8 cellular contexts compared by ENCODE assay signal in genomic region chr2:119679526-119679837, GRCh38. TPM values are rescaled to one million over a fixed set of nuclear protein-coding genes. Genes with fewer than 3 reads are reported as not detected.
DNase-seq lines count a peak whose midpoint lies in the region; ATAC-seq and TF ChIP-seq lines count a peak whose summit lies in the region.

No MANE protein-coding gene starts in this region.

- peaks cover 2 to 5% of the 10 kb centered on the region in 2 donors for H3K36me3 Mint-ChIP-seq in activated T-cell treated with anti-CD3 and anti-CD28 coated beads, Interleukin-2, amount 50 U/mL, for 72 hours (ENCODE audit: insufficient read depth in 2 of 2)
- peaks cover 2% of the 10 kb centered on the region for H3K36me3 Mint-ChIP-seq in activated naive CD8-positive, alpha-beta T cell treated with anti-CD3 and anti-CD28 coated beads, Interleukin-2, amount 10 ng/mL, durations not matched to agents 7 days and 5 days

- peaks cover 54% of the 10 kb centered on the region for H3K4me1 Mint-ChIP-seq in activated T-cell treated with anti-CD3 and anti-CD28 coated beads, Interleukin-2, amount 50 U/mL, for 72 hours (ENCODE audit: low read depth)
- peaks cover 18% of the 10 kb centered on the region for H3K4me1 Mint-ChIP-seq in activated naive CD8-positive, alpha-beta T cell treated with anti-CD3 and anti-CD28 coated beads, Interleukin-2, amount 10 ng/mL, durations not matched to agents 7 days and 5 days

- TF ChIP-seq EP300 in tibial nerve (IDR thresholded peaks at IDR 0.05), result no peak

- TF ChIP-seq CTCF in liver (IDR thresholded peaks at IDR 0.05; ENCODE audit: low read depth, low read length, missing input control) (no peak), tibial nerve (IDR thresholded peaks at IDR 0.05) (no peak)

- H3K27ac ChIP-seq in liver (ENCODE audit: low read depth in 1 of 2, low read length in 2 of 2) (peak overlapping the region; percentile 75 to 88), tibial nerve (peak overlapping the region in 2 of 4 donors; percentile 77 to 82)

- peak overlapping the region; percentile 93 to 97 for H3K4me3 Mint-ChIP-seq in activated T-cell treated with anti-CD3 and anti-CD28 coated beads, Interleukin-2, amount 50 U/mL, for 72 hours
- H3K4me3 Mint-ChIP-seq in activated naive CD8-positive, alpha-beta T cell treated with anti-CD3 and anti-CD28 coated beads, Interleukin-2, amount 10 ng/mL, durations not matched to agents 7 days and 5 days, result peak overlapping the region; percentile 87

- H3K27me3 Mint-ChIP-seq in activated T-cell treated with anti-CD3 and anti-CD28 coated beads, Interleukin-2, amount 50 U/mL, for 72 hours (ENCODE audit: low read depth), result no peaks in the 10 kb centered on the region
- peaks cover 4% of the 10 kb centered on the region for H3K27me3 Mint-ChIP-seq in activated naive CD8-positive, alpha-beta T cell treated with anti-CD3 and anti-CD28 coated beads, Interleukin-2, amount 10 ng/mL, durations not matched to agents 7 days and 5 days

- H3K9me3 Mint-ChIP-seq in activated T-cell treated with anti-CD3 and anti-CD28 coated beads, Interleukin-2, amount 50 U/mL, for 72 hours, result no peaks in the 10 kb centered on the region
- no peaks in the 10 kb centered on the region for H3K9me3 Mint-ChIP-seq in activated naive CD8-positive, alpha-beta T cell treated with anti-CD3 and anti-CD28 coated beads, Interleukin-2, amount 10 ng/mL, durations not matched to agents 7 days and 5 days

- H3K9ac ChIP-seq in liver (ENCODE audit: low read depth in 1 of 2, low read length in 2 of 2), result peak overlapping the region; percentile 68 to 73

- 2% methylated on average over 9 of the region's 9 CpGs for WGBS in liver
- WGBS in tibial nerve, 2 donors, result 5 to 8% methylated on average over 9 of the region's 9 CpGs

- H3K27ac Mint-ChIP-seq in activated T-cell treated with anti-CD3 and anti-CD28 coated beads, Interleukin-2, amount 50 U/mL, for 72 hours, result peak overlapping the region; percentile 86
- peak overlapping the region; percentile 77 for H3K27ac Mint-ChIP-seq in activated naive CD8-positive, alpha-beta T cell treated with anti-CD3 and anti-CD28 coated beads, Interleukin-2, amount 10 ng/mL, durations not matched to agents 7 days and 5 days

- no peak for TF ChIP-seq RAD21 in liver (IDR thresholded peaks at IDR 0.05)

- POLR2A ChIA-PET in activated naive CD8-positive, alpha-beta T cell treated with anti-CD3 and anti-CD28 coated beads, Interleukin-2, amount 10 ng/mL, durations not matched to agents 7 days and 5 days (lab: Charles Lee), result interaction anchor here (0.7 to 1.9 kb wide), 6 partner anchors 12 to 497 kb away, joined by 3 to 15 read pairs (median 3); no protein-coding TSS in a partner anchor

- H3K4me1 ChIP-seq in liver (ENCODE audit: control insufficient read depth in 4 of 4, insufficient read depth in 4 of 4, low read length in 3 of 4) (peaks cover 3 to 27% (median 10%) of the 10 kb centered on the region in 4 donors), tibial nerve (peaks cover 0 to 37% (median 4%) of the 10 kb centered on the region in 4 donors)

- peaks cover 3 to 6% (median 4%) of the 10 kb centered on the region in 4 donors for H3K36me3 ChIP-seq in liver (ENCODE audit: control insufficient read depth in 4 of 4, insufficient read depth in 3 of 4, low read depth in 1 of 4, low read length in 3 of 4)
- peaks cover 0 to 15% (median 0%) of the 10 kb centered on the region in 3 donors for H3K36me3 ChIP-seq in tibial nerve

- no peaks in the 10 kb centered on the region for H3K27me3 ChIP-seq in liver (ENCODE audit: control insufficient read depth in 4 of 4, insufficient read depth in 4 of 4, low read length in 3 of 4)
- H3K27me3 ChIP-seq in tibial nerve, result no peaks in the 10 kb centered on the region

- DNase-seq in activated T-cell treated with anti-CD3 and anti-CD28 coated beads, Interleukin-2, amount 50 U/mL, for 72 hours, result no peak
- no peak for DNase-seq in activated T-cell treated with anti-CD3 and anti-CD28 coated beads, Interleukin-2, amount 50 U/mL, for 48 hours
- no peak for DNase-seq in activated naive CD8-positive, alpha-beta T cell treated with anti-CD3 and anti-CD28 coated beads, Interleukin-2, amount 10 ng/mL, durations not matched to agents 7 days and 5 days
- DNase-seq in tibial nerve (ENCODE audit: low spot score in 2 of 2) (no peak), COLO829 (ENCODE audit: low spot score) (no peak), inferior parietal cortex (ENCODE audit: extremely low spot score) (no peak), DMS153 treated with DMSO at 0.1 percent for 48 hours (lab: John Stamatoyannopoulos, UW; ENCODE audit: unreplicated experiment) (no peak)

- TF ChIP-seq POLR2A in tibial nerve (IDR thresholded peaks at IDR 0.05), result no peak

- no peak for ATAC-seq in activated T-cell treated with anti-CD3 and anti-CD28 coated beads, Interleukin-2, amount 50 U/mL, for 72 hours (replicated peaks in 1 of 2)
- ATAC-seq in activated naive CD8-positive, alpha-beta T cell treated with anti-CD3 and anti-CD28 coated beads, Interleukin-2, amount 10 ng/mL, durations not matched to agents 7 days and 5 days (ENCODE audit: low read depth), result no peak

- H3K9me3 ChIP-seq in liver (ENCODE audit: control insufficient read depth in 4 of 4, low read length in 3 of 4) (no peaks in the 10 kb centered on the region), tibial nerve (no peaks in the 10 kb centered on the region)

- peak overlapping the region; percentile 50 to 80 (median 70) for H3K4me3 ChIP-seq in liver (ENCODE audit: low read depth in 1 of 3, low read length in 3 of 3)
- H3K4me3 ChIP-seq in tibial nerve, result peak overlapping the region; percentile 59 to 98 (median 80)

TF ChIP-seq in liver, 16 proteins besides CTCF, POLR2A, EP300 and RAD21:
- TF ChIP-seq HNF4A (conservative IDR thresholded peaks at IDR 0.05) (peak in 1 of 2 donors; percentile 3), MAX (IDR thresholded peaks at IDR 0.05) (no peak)

RNA-seq across cellular contexts. Expression of gene TMEM177, which starts 0.5 kb away (rescaled TPM):
- total RNA-seq in activated T-cell treated with anti-CD3 and anti-CD28 coated beads, Interleukin-2, amount 50 U/mL, for 72 hours, result 10 to 100 TPM in 1 of 2 donors, 1 to 10 TPM in 1; 6.8 to 11.0 TPM
- total RNA-seq in activated naive CD8-positive, alpha-beta T cell treated with anti-CD3 and anti-CD28 coated beads, Interleukin-2, amount 10 ng/mL, durations not matched to agents 7 days and 5 days, result 10 to 100 TPM in 1 of 2 experiments, 1 to 10 TPM in 1; 9.0 to 13.1 TPM
- total RNA-seq in liver, result 10 to 100 TPM; 13.0 to 22.6 TPM
- polyA plus RNA-seq in liver, result 10 to 100 TPM; 22.7 to 26.0 TPM
- total RNA-seq in tibial nerve, result 10 to 100 TPM in 1 of 4 donors, 1 to 10 TPM in 3; 3.9 to 15.3 (median 4.5) TPM
